In the genomic region with DNA sequence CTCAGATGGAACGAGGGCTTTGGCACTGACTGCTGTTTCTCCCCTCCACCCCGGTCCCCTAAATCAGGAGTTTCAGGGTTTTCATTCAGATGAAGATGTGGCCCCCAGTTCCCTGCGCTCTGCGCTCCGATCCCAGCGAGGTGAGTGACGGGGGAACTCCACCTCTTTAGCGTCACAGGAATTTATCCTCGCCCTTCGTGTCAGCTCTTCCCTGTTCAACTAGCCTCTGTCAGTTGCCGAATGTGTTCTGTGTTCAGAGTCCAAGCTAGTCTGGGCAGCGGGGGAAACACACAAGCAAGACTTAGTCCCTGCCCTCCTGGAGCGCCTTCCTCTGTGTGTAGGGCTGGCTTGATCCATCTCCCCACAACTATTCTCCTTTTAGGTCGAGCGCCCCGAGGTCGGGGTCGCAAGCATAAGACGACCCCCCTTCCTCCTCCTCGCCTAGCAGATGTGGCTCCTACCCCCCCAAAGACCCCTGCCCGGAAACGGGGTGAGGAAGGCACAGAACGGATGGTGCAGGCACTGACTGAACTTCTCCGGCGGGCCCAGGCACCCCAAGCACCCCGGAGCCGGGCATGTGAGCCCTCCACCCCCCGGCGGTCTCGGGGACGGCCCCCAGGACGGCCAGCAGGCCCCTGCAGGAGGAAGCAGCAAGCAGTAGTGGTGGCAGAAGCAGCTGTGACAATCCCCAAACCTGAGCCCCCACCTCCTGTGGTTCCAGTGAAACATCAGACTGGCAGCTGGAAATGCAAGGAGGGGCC, we compare ENCODE assay signal across 2 cellular contexts.
TF ChIP-seq lines count a peak whose summit lies in the region.

No MANE protein-coding gene starts in this region.

TF ChIP-seq in HEK293, 187 proteins besides CTCF, POLR2A, EP300 and RAD21:
- TF ChIP-seq ZNF391 (tag by site-specific recombination; IDR thresholded peaks at IDR 0.05; ENCODE audit: borderline replicate concordance, low read depth), result no peak
- TF ChIP-seq ZNF530 (tag by site-specific recombination; IDR thresholded peaks at IDR 0.05; ENCODE audit: low read depth), result no peak
- no peak for TF ChIP-seq SCRT2 (tag by site-specific recombination; IDR thresholded peaks at IDR 0.05)
- TF ChIP-seq ZNF791 (tag by site-specific recombination; IDR thresholded peaks at IDR 0.05), result no peak
- no peak for TF ChIP-seq ZNF555 (tag by site-specific recombination; conservative IDR thresholded peaks at IDR 0.05)
- TF ChIP-seq ZNF280D (tag by site-specific recombination; IDR thresholded peaks at IDR 0.05), result no peak
- peak; percentile 31; the same call in 1 of the 2 replicates for TF ChIP-seq GLIS2 (tag by site-specific recombination; IDR thresholded peaks at IDR 0.05)
- no peak for TF ChIP-seq OSR2 (tag by site-specific recombination; IDR thresholded peaks at IDR 0.05)
- TF ChIP-seq ZNF624 (tag by site-specific recombination; IDR thresholded peaks at IDR 0.05), result no peak
- TF ChIP-seq, protein P1, sequence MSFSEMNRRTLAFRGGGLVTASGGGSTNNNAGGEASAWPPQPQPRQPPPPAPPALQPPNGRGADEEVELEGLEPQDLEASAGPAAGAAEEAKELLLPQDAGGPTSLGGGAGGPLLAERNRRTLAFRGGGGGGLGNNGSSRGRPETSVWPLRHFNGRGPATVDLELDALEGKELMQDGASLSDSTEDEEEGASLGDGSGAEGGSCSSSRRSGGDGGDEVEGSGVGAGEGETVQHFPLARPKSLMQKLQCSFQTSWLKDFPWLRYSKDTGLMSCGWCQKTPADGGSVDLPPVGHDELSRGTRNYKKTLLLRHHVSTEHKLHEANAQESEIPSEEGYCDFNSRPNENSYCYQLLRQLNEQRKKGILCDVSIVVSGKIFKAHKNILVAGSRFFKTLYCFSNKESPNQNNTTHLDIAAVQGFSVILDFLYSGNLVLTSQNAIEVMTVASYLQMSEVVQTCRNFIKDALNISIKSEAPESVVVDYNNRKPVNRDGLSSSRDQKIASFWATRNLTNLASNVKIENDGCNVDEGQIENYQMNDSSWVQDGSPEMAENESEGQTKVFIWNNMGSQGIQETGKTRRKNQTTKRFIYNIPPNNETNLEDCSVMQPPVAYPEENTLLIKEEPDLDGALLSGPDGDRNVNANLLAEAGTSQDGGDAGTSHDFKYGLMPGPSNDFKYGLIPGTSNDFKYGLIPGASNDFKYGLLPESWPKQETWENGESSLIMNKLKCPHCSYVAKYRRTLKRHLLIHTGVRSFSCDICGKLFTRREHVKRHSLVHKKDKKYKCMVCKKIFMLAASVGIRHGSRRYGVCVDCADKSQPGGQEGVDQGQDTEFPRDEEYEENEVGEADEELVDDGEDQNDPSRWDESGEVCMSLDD (tag by site-specific recombination; IDR thresholded peaks at IDR 0.05), result 0 out of 2 replicates have a peak, but pooled peaks have one; percentile 2
- no peak for TF ChIP-seq KLF9 (tag by site-specific recombination; IDR thresholded peaks at IDR 0.05; ENCODE audit: low read depth)
- TF ChIP-seq ZIC2 (tag by site-specific recombination; IDR thresholded peaks at IDR 0.05), result no peak
- no peak for TF ChIP-seq OVOL3 (tag by site-specific recombination; IDR thresholded peaks at IDR 0.05)
TF ChIP-seq in HEK293: peak in this region for 2.

TF ChIP-seq in K562, 482 proteins besides CTCF, POLR2A, EP300 and RAD21:
- no peak for TF ChIP-seq ZNF324 (CRISPR knock-in tag; IDR thresholded peaks at IDR 0.05)
- TF ChIP-seq FUS (optimal IDR thresholded peaks at IDR 0.05; ENCODE audit: low read depth, low read length), result no peak
- peak; percentile 64 for TF ChIP-seq RBFOX2 (IDR thresholded peaks at IDR 0.05; ENCODE audit: low read depth, low read length)
- 0 out of 2 replicates have a peak, but pooled peaks have one; percentile 37 for TF ChIP-seq POLR2G (IDR thresholded peaks at IDR 0.05; ENCODE audit: low read depth, low read length)
- TF ChIP-seq ZNF354B (CRISPR knock-in tag; IDR thresholded peaks at IDR 0.05), result no peak
- no peak for TF ChIP-seq CBFA2T2 (conservative IDR thresholded peaks at IDR 0.05)
- TF ChIP-seq, protein P2, sequence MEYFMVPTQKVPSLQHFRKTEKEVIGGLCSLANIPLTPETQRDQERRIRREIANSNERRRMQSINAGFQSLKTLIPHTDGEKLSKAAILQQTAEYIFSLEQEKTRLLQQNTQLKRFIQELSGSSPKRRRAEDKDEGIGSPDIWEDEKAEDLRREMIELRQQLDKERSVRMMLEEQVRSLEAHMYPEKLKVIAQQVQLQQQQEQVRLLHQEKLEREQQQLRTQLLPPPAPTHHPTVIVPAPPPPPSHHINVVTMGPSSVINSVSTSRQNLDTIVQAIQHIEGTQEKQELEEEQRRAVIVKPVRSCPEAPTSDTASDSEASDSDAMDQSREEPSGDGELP (CRISPR knock-in tag; IDR thresholded peaks at IDR 0.05; ENCODE audit: borderline replicate concordance), result 0 out of 2 replicates have a peak, but pooled peaks have one; percentile 16
- no peak for TF ChIP-seq PHTF2 (CRISPR knock-in tag; IDR thresholded peaks at IDR 0.05)
- TF ChIP-seq SNRNP70 (optimal IDR thresholded peaks at IDR 0.05; ENCODE audit: low read depth, low read length), result no peak
